9 cellular contexts compared by ENCODE assay signal in the genomic region with DNA sequence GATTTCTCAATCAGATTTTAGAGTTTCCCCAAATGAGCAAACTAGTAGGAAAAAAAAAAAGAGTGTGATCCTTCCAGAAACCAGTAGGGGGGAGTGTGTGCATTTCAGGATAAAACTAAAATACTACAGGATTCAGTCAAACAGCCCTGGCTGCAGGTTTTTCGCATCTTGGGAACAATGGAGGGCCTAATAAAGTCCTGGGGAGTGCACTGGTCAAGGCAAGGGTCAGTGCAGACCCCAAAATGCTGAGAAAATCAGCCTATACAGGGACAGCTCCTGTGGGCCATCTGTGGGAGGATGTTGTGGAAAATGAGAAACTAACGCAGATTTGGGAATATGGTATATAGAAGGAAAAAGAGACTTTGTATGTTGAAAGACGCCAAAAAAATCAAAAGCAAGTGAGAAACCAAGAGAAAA.
DNase-seq lines count a peak whose midpoint lies in the region; ATAC-seq and TF ChIP-seq lines count a peak whose summit lies in the region.
"Had no signal": no experiment of that assay in that cellular context is flagged by ENCODE, and none has a peak within 500 bp of the region (broad histone marks: within the 10 kb centered on the region; RNA-seq: fewer than 3 reads in every experiment).

No MANE protein-coding gene starts in this region.

- TF ChIP-seq POLR2A in NB4 (IDR thresholded peaks at IDR 0.05; ENCODE audit: extremely low read depth, insufficient read length), result no peak

- TF ChIP-seq CTCF in NB4 (IDR thresholded peaks at IDR 0.05; ENCODE audit: low read depth, low read length), result peak; percentile 48

- ATAC-seq in HG02981 (IDR thresholded peaks at IDR 0.05; ENCODE audit: unreplicated experiment) (no peak), GM18873 (IDR thresholded peaks at IDR 0.05; ENCODE audit: low FRiP score, unreplicated experiment) (no peak)

- DNase-seq in NCI-H1092 (lab: John Stamatoyannopoulos, UW), result peak; percentile 7
- DNase-seq in NCI-H1092 treated with DMSO at 0.1 percent for 48 hours (lab: John Stamatoyannopoulos, UW), result no peak
- DNase-seq in NB4 (ENCODE audit: low read depth), result peak; percentile 45
- DNase-seq in amniotic stem cell (lab: John Stamatoyannopoulos, UW), result peak; percentile 1
- DNase-seq in kidney glomerular epithelial cell (lab: John Stamatoyannopoulos, UW), result peak; percentile 33
- no peak for DNase-seq in activated gamma-delta T cell treated with Interleukin-2 at 50 U/mL for 16 hours

- no peak overlapping the region for H3K4me3 ChIP-seq in NB4 (ENCODE audit: low read depth, low read length)
- H3K4me3 ChIP-seq: BLaER1 had no signal

Comparison
In these comparisons a context has a peak if more than half of its experiments do, and no peak if none do; other contexts are left out.
1. DNase-seq: peak in NCI-H1092 (single experiment), NB4 (single experiment), amniotic stem cell (single experiment) and kidney glomerular epithelial cell (single experiment); none in NCI-H1092 treated with DMSO at 0.1 percent for 48 hours (single experiment) and activated gamma-delta T cell treated with Interleukin-2 at 50 U/mL for 16 hours (single experiment).